ENCODE assay signal across 18 cellular contexts in the genomic region with DNA sequence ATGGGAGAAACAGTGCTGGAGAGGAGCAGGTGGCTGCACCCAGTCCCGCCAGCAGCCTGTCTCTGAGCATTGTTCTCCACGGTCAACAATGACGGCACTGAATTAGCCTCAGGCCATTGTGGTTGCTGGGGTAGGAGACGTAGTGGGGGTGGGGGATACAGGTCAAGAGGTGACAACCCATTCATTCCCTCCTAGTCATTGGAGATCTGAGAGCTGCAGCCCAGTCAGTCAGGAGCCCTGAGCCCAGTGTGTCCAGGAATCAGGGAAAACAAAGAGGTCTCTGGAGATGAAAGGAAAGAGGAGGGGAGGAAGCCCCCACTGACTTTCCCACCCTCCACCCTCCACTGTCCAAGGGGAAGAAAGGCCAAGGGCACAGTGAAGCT. TPM values are rescaled to one million over a fixed set of nuclear protein-coding genes. Genes with fewer than 3 reads are reported as not detected.
DNase-seq lines count a peak whose midpoint lies in the region; ATAC-seq and TF ChIP-seq lines count a peak whose summit lies in the region.
"Had no signal": no experiment of that assay in that cellular context is flagged by ENCODE, and none has a peak within 500 bp of the region (broad histone marks: within the 10 kb centered on the region; RNA-seq: fewer than 3 reads in every experiment).

No MANE protein-coding gene starts in this region.

- no peak for ATAC-seq in GM18909 (IDR thresholded peaks at IDR 0.05; ENCODE audit: poor library complexity, unreplicated experiment)
- ATAC-seq: A549; CD8-positive, alpha-beta T cell; stimulated activated memory B cell treated with anti-CD40 and anti-IgM and Interleukin-4, amounts not matched to agents 10 μg/mL and 1 μg/mL and 100 μg/mL, for 72 hours had no signal

- no peaks in the 10 kb centered on the region for H3K4me1 Mint-ChIP-seq in MCF 10A (ENCODE audit: insufficient read depth, unreplicated experiment)
- peaks cover 8% of the 10 kb centered on the region for H3K4me1 Mint-ChIP-seq in activated CD4-positive, alpha-beta T cell treated with anti-CD3 and anti-CD28 coated beads, Interleukin-2, amount 10 ng/mL, durations not matched to agents 7 days and 5 days

- TF ChIP-seq POLR2A in breast epithelium (IDR thresholded peaks at IDR 0.05) = no peak
- TF ChIP-seq POLR2A in stomach (IDR thresholded peaks at IDR 0.05) = no peak

- no peaks in the 10 kb centered on the region for H3K27me3 Mint-ChIP-seq in MCF 10A (ENCODE audit: insufficient read depth, unreplicated experiment)
- H3K27me3 Mint-ChIP-seq in activated CD4-positive, alpha-beta T cell treated with anti-CD3 and anti-CD28 coated beads, Interleukin-2, amount 10 ng/mL, durations not matched to agents 7 days and 5 days = no peaks in the 10 kb centered on the region
- H3K27me3 Mint-ChIP-seq: activated CD4-positive, alpha-beta T cell treated with anti-CD3 and anti-CD28 coated beads, Interleukin-2, amount 10 ng/mL, durations not matched to agents 24 days and 14 days; activated T-cell treated with anti-CD3 and anti-CD28 coated beads, Interleukin-2, amount 50 U/mL, for 24 hours; stimulated activated memory B cell treated with anti-CD40 and anti-IgM and Interleukin-4, amounts not matched to agents 10 μg/mL and 1 μg/mL and 100 μg/mL, for 72 hours had no signal

- H3K4me1 ChIP-seq in breast epithelium (no peaks in the 10 kb centered on the region), SJCRH30 (peaks cover 8% of the 10 kb centered on the region; the same call in 1 of the 2 replicates), stomach (peaks cover 29 to 50% (median 36%) of the 10 kb centered on the region in 4 donors)
- H3K4me1 ChIP-seq: A549 had no signal

- intact Hi-C loops in MCF 10A (cut with micrococcal nuclease) (no loop called here), breast epithelium (cut with DNase I; ENCODE audit: low total_unique reads) (no loop called here), stomach (cut with DNase I; ENCODE audit: low total_unique reads) (no loop called here)

- WGBS in stomach, 5 donors = 52 to 82% (median 60%) methylated on average over 4 of the region's 4 CpGs

- POLR2A ChIA-PET in MCF 10A (lab: Yijun Ruan, JAX) = interaction anchor here (0.9 kb wide), 1 partner anchor 14 kb away, joined by 3 read pairs; no protein-coding TSS in a partner anchor
- POLR2A ChIA-PET in activated CD4-positive, alpha-beta T cell treated with anti-CD3 and anti-CD28 coated beads, Interleukin-2, amount 10 ng/mL, durations not matched to agents 7 days and 5 days (lab: Charles Lee) = no interaction called here

- H3K9me3 ChIP-seq in breast epithelium (no peaks in the 10 kb centered on the region), SJCRH30 (replicated peaks) (no peaks in the 10 kb centered on the region), stomach (no peaks in the 10 kb centered on the region)
- H3K9me3 ChIP-seq: A549 had no signal

- peak overlapping the region; percentile 5 for H3K27ac Mint-ChIP-seq in MCF 10A (ENCODE audit: low read depth, unreplicated experiment)
- H3K27ac Mint-ChIP-seq in activated CD4-positive, alpha-beta T cell treated with anti-CD3 and anti-CD28 coated beads, Interleukin-2, amount 10 ng/mL, durations not matched to agents 7 days and 5 days = no peak overlapping the region
- H3K27ac Mint-ChIP-seq: activated CD4-positive, alpha-beta T cell treated with anti-CD3 and anti-CD28 coated beads, Interleukin-2, amount 10 ng/mL, durations not matched to agents 24 days and 14 days; activated T-cell treated with anti-CD3 and anti-CD28 coated beads, Interleukin-2, amount 50 U/mL, for 24 hours; CD8-positive, alpha-beta T cell; stimulated activated memory B cell treated with anti-CD40 and anti-IgM and Interleukin-4, amounts not matched to agents 10 μg/mL and 1 μg/mL and 100 μg/mL, for 72 hours had no signal

- H3K36me3 Mint-ChIP-seq in MCF 10A (ENCODE audit: insufficient read depth, unreplicated experiment) = peaks cover 14% of the 10 kb centered on the region
- peaks cover 8% of the 10 kb centered on the region for H3K36me3 Mint-ChIP-seq in activated CD4-positive, alpha-beta T cell treated with anti-CD3 and anti-CD28 coated beads, Interleukin-2, amount 10 ng/mL, durations not matched to agents 7 days and 5 days (ENCODE audit: low read depth)

- TF ChIP-seq EP300 in stomach (IDR thresholded peaks at IDR 0.05) = no peak

- no TSS peak for BruUV-seq in MCF 10A (replicated peaks; lab: Mats Ljungman, UMichigan)

- DNase-seq in MCF 10A (ENCODE audit: unreplicated experiment) (peak; percentile 30), breast epithelium (ENCODE audit: low spot score in 2 of 2) (no peak), SJCRH30 (peak; percentile 48 to 55), iPS-NIHi7 (ENCODE audit: extremely low spot score) (peak; percentile 59), stomach (no peak), HUDEP-2 (lab: John Stamatoyannopoulos, UW; ENCODE audit: unreplicated experiment in 76 of 76) (no peak)
- no peak for DNase-seq in activated CD4-positive, alpha-beta T cell treated with anti-CD3 and anti-CD28 coated beads, Interleukin-2, amount 10 ng/mL, durations not matched to agents 7 days and 5 days
- DNase-seq: activated CD4-positive, alpha-beta T cell treated with anti-CD3 and anti-CD28 coated beads, Interleukin-2, amount 10 ng/mL, durations not matched to agents 24 days and 14 days; activated T-cell treated with anti-CD3 and anti-CD28 coated beads, Interleukin-2, amount 50 U/mL, for 24 hours; CD8-positive, alpha-beta T cell; GF-D8; NCI-H524 treated with DMSO at 0.1 percent for 48 hours; T-helper 9 cell had no signal

- H3K27me3 ChIP-seq in breast epithelium (no peaks in the 10 kb centered on the region), SJCRH30 (no peaks in the 10 kb centered on the region), stomach (no peaks in the 10 kb centered on the region)

- no peaks in the 10 kb centered on the region for H3K9me3 Mint-ChIP-seq in MCF 10A (ENCODE audit: unreplicated experiment)
- no peaks in the 10 kb centered on the region for H3K9me3 Mint-ChIP-seq in activated CD4-positive, alpha-beta T cell treated with anti-CD3 and anti-CD28 coated beads, Interleukin-2, amount 10 ng/mL, durations not matched to agents 7 days and 5 days
- H3K9me3 Mint-ChIP-seq: activated CD4-positive, alpha-beta T cell treated with anti-CD3 and anti-CD28 coated beads, Interleukin-2, amount 10 ng/mL, durations not matched to agents 24 days and 14 days; activated T-cell treated with anti-CD3 and anti-CD28 coated beads, Interleukin-2, amount 50 U/mL, for 24 hours; CD8-positive, alpha-beta T cell; stimulated activated memory B cell treated with anti-CD40 and anti-IgM and Interleukin-4, amounts not matched to agents 10 μg/mL and 1 μg/mL and 100 μg/mL, for 72 hours had no signal

- CTCF ChIA-PET in MCF 10A (lab: Yijun Ruan, JAX) = interaction anchor here (1.0 to 1.8 kb wide), 2 partner anchors 8 to 10 kb away, joined by 4 to 6 read pairs; no protein-coding TSS in a partner anchor
- CTCF ChIA-PET in activated CD4-positive, alpha-beta T cell treated with anti-CD3 and anti-CD28 coated beads, Interleukin-2, amount 10 ng/mL, durations not matched to agents 7 days and 5 days (lab: Charles Lee) = interaction anchor here (0.9 to 2.3 kb wide), 3 partner anchors 9 to 15 kb away, joined by 4 to 11 read pairs (median 10); a partner anchor contains a TSS

- no peak overlapping the region for H3K4me3 Mint-ChIP-seq in MCF 10A (ENCODE audit: unreplicated experiment)
- H3K4me3 Mint-ChIP-seq in activated CD4-positive, alpha-beta T cell treated with anti-CD3 and anti-CD28 coated beads, Interleukin-2, amount 10 ng/mL, durations not matched to agents 7 days and 5 days = no peak overlapping the region
- H3K4me3 Mint-ChIP-seq: activated CD4-positive, alpha-beta T cell treated with anti-CD3 and anti-CD28 coated beads, Interleukin-2, amount 10 ng/mL, durations not matched to agents 24 days and 14 days; activated T-cell treated with anti-CD3 and anti-CD28 coated beads, Interleukin-2, amount 50 U/mL, for 24 hours; CD8-positive, alpha-beta T cell; stimulated activated memory B cell treated with anti-CD40 and anti-IgM and Interleukin-4, amounts not matched to agents 10 μg/mL and 1 μg/mL and 100 μg/mL, for 72 hours had no signal

- TF ChIP-seq CTCF in MCF 10A (IDR thresholded peaks at IDR 0.05; ENCODE audit: unreplicated experiment) (no peak), breast epithelium (IDR thresholded peaks at IDR 0.05) (no peak), stomach (IDR thresholded peaks at IDR 0.05) (no peak)

- H3K27ac ChIP-seq in breast epithelium (peak overlapping the region in 1 of 2 donors; percentile 50), SJCRH30 (no peak overlapping the region), stomach (peak overlapping the region in 3 of 5 donors; percentile 8 to 32 (median 20))
- H3K27ac ChIP-seq: A549 had no signal

- H3K36me3 ChIP-seq in breast epithelium (no peaks in the 10 kb centered on the region), SJCRH30 (no peaks in the 10 kb centered on the region), stomach (peaks cover 0 to 17% (median 8%) of the 10 kb centered on the region in 4 donors)

- no peak overlapping the region for H3K4me3 ChIP-seq in breast epithelium
- no peak overlapping the region for H3K4me3 ChIP-seq in SJCRH30
- no peak overlapping the region for H3K4me3 ChIP-seq in stomach
- H3K4me3 ChIP-seq: A549, skin epidermis had no signal

RNA-seq across cellular contexts. Expression of a gene that starts 15.3 kb away (rescaled TPM):
- 40.2 and 41.4 TPM in 2 replicates for total RNA-seq in MCF 10A (2022)
- 10 to 100 TPM; 25.0 to 36.7 (median 29.6) TPM for total RNA-seq in breast epithelium
- 33.4 and 34.4 TPM in 2 replicates for total RNA-seq in SJCRH30 (2014; rRNA removed; shearing (Covaris generic))
- 10 to 100 TPM in 3 of 5 donors, 1 to 10 TPM in 1, under 1 TPM in 1; 0.58 to 22.8 (median 12.5) TPM for total RNA-seq in stomach
- 10 to 100 TPM; 22.9 to 28.9 (median 26.4) TPM for polyA plus RNA-seq in stomach
- 10 to 100 TPM; 44.4 to 54.8 TPM for total RNA-seq in activated CD4-positive, alpha-beta T cell treated with anti-CD3 and anti-CD28 coated beads, Interleukin-2, amount 10 ng/mL, durations not matched to agents 7 days and 5 days

RNA-seq across cellular contexts. Expression of a gene that starts 51.4 kb away (rescaled TPM):
- total RNA-seq in MCF 10A (2022) (not detected in 2 replicates), breast epithelium (10 to 100 TPM in 2 of 3 donors, 1 to 10 TPM in 1; 8.9 to 39.3 (median 18.9) TPM), stomach (1 to 10 TPM in 3 of 5 donors, not detected in 2; 1.7 to 4.8 (median 2.3) TPM)
- not detected in 2 replicates for total RNA-seq in SJCRH30 (2014; rRNA removed; shearing (Covaris generic))
- polyA plus RNA-seq in stomach = 1 to 10 TPM; 2.2 to 2.9 (median 2.6) TPM
- total RNA-seq in activated CD4-positive, alpha-beta T cell treated with anti-CD3 and anti-CD28 coated beads, Interleukin-2, amount 10 ng/mL, durations not matched to agents 7 days and 5 days = not detected
- total RNA-seq: activated CD4-positive, alpha-beta T cell treated with anti-CD3 and anti-CD28 coated beads, Interleukin-2, amount 10 ng/mL, durations not matched to agents 24 days and 14 days; CD8-positive, alpha-beta T cell had no signal
- polyA plus RNA-seq: A549, neural cell had no signal

Comparison
In these comparisons a context has a peak if more than half of its experiments do, and no peak if none do; other contexts are left out.
1. DNase-seq: peak in MCF 10A (single experiment), SJCRH30 (2 of 2) and iPS-NIHi7 (single experiment); none in breast epithelium (0 of 2), stomach (single experiment), activated CD4-positive, alpha-beta T cell treated with anti-CD3 and anti-CD28 coated beads, Interleukin-2, amount 10 ng/mL, durations not matched to agents 7 days and 5 days (single experiment) and HUDEP-2 (0 of 76).